In genomic region chr16:82331974-82332750, GRCh38 we compare ENCODE assay signal across 16 cellular contexts.
"Had no signal": no experiment of that assay in that cellular context is flagged by ENCODE, and none has a peak within 500 bp of the region (broad histone marks: within the 10 kb centered on the region; RNA-seq: fewer than 3 reads in every experiment).

No MANE protein-coding gene starts in this region.

- ATAC-seq: activated T-cell treated with anti-CD3 and anti-CD28 coated beads, Interleukin-2, amount 50 U/mL, for 4 hours; stimulated activated naive B cell treated with anti-CD40 and anti-IgM and Interleukin-4, amounts not matched to agents 10 μg/mL and 1 μg/mL and 100 μg/mL, for 72 hours had no signal

- H3K4me1 Mint-ChIP-seq: natural killer cell; stimulated activated naive B cell treated with anti-CD40 and anti-IgM and Interleukin-4, amounts not matched to agents 10 μg/mL and 1 μg/mL and 100 μg/mL, for 72 hours had no signal

- H3K4me3 Mint-ChIP-seq: activated naive CD8-positive, alpha-beta T cell; activated T-cell treated with anti-CD3 and anti-CD28 coated beads, Interleukin-2, amount 50 U/mL, for 4 hours; dendritic cell treated with granulocyte-macrophage colony-stimulating factor and Interleukin-4, amounts not matched to agents 40 ng/mL and 50 ng/mL, for 4 days; natural killer cell; stimulated activated naive B cell treated with anti-CD40 and anti-IgM and Interleukin-4, amounts not matched to agents 10 μg/mL and 1 μg/mL and 100 μg/mL, for 72 hours had no signal

- H3K27me3 Mint-ChIP-seq: dendritic cell treated with granulocyte-macrophage colony-stimulating factor and Interleukin-4, amounts not matched to agents 40 ng/mL and 50 ng/mL, for 4 days had no signal

- H3K4me1 ChIP-seq: sigmoid colon, transverse colon had no signal

- H3K9me3 ChIP-seq: prostate gland, sigmoid colon, transverse colon had no signal

- H3K4me3 ChIP-seq: prostate gland, sigmoid colon, transverse colon had no signal

- H3K27ac ChIP-seq: brain microvascular endothelial cell, sigmoid colon, transverse colon had no signal

- H3K36me3 Mint-ChIP-seq: activated naive CD8-positive, alpha-beta T cell; natural killer cell; stimulated activated naive B cell treated with anti-CD40 and anti-IgM and Interleukin-4, amounts not matched to agents 10 μg/mL and 1 μg/mL and 100 μg/mL, for 72 hours had no signal

- H3K36me3 ChIP-seq: brain microvascular endothelial cell, prostate gland, sigmoid colon, transverse colon had no signal

- H3K9me3 Mint-ChIP-seq: activated T-cell treated with anti-CD3 and anti-CD28 coated beads, Interleukin-2, amount 50 U/mL, for 4 hours; natural killer cell had no signal

- H3K27ac Mint-ChIP-seq: activated naive CD8-positive, alpha-beta T cell; dendritic cell treated with granulocyte-macrophage colony-stimulating factor and Interleukin-4, amounts not matched to agents 40 ng/mL and 50 ng/mL, for 4 days; natural killer cell; stimulated activated naive B cell treated with anti-CD40 and anti-IgM and Interleukin-4, amounts not matched to agents 10 μg/mL and 1 μg/mL and 100 μg/mL, for 72 hours had no signal

- H3K27me3 ChIP-seq: brain microvascular endothelial cell, sigmoid colon, transverse colon had no signal

- DNase-seq: activated CD4-positive, alpha-beta T cell treated with anti-CD3 and anti-CD28 coated beads, Interleukin-2, amount 50 U/mL, for 4 hours; activated CD4-positive, CD25-positive, alpha-beta regulatory T cell treated with anti-CD3 and anti-CD28 coated beads, Interleukin-2, amount 50 U/mL, for 72 hours; activated effector memory CD4-positive, alpha-beta T cell treated with anti-CD3 and anti-CD28 coated beads, Interleukin-2, amount 50 U/mL, for 16 hours; activated T-cell treated with anti-CD3 and anti-CD28 coated beads, Interleukin-2, amount 50 U/mL, for 4 hours; brain microvascular endothelial cell; cerebellar nuclear complex; erythroblast; natural killer cell; sigmoid colon; stimulated activated CD4-positive, alpha-beta T cell treated with anti-CD3 and anti-CD28 coated beads, Interleukin-2, amount 100 ng/mL, for 24 hours; stimulated activated naive B cell treated with anti-CD40 and anti-IgM and Interleukin-4, amounts not matched to agents 10 μg/mL and 1 μg/mL and 100 μg/mL, for 72 hours; substantia nigra; transverse colon had no signal
